Comparison of ENCODE assay signal across 16 cellular contexts in the genomic region with DNA sequence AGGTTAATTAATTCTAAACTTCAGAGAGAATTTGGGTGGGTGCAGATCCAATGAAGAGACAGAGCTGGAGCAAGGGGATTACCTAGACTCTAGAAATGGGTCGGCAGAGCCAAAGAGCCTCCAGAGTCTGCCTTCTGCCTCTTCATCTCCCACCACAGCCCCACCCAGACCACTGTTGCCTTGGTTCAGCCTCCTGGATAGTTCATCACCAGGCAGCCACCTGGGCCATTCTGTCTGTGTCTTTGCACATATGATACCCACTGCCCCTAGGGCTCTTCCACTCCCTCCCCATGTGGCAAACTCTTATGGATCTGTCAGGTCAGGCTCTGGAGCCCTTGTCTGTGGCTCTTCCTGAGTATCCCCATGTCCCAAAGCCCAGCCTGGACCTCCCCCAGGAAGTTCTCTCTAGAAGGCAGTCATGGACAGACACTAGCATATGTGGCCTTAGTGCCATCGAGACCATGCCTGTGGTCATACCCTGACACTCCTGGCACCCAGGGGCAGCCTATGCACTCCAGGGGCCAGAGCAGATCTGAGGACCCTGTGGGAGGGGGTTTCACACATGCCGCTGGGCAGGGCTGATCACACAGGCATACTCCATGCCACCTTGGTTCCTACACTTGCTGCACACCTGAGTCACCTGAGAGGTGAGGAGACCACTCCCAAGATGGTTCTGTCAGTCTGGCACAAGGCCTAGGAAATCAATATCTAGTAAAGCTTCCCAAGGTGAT. TPM values are rescaled to one million over a fixed set of nuclear protein-coding genes. Genes with fewer than 3 reads are reported as not detected.
DNase-seq lines count a peak whose midpoint lies in the region; TF ChIP-seq lines count a peak whose summit lies in the region.
"Had no signal": no experiment of that assay in that cellular context is flagged by ENCODE, and none has a peak within 500 bp of the region (broad histone marks: within the 10 kb centered on the region; RNA-seq: fewer than 3 reads in every experiment).

No MANE protein-coding gene starts in this region.

- peak; percentile 59 for DNase-seq in mesenteric fat pad (ENCODE audit: low spot score)
- DNase-seq in prostate gland (ENCODE audit: low spot score) = no peak
- DNase-seq in activated gamma-delta T cell treated with Interleukin-2 at 50 U/mL for 16 hours = no peak
- DNase-seq in NCI-H1092 treated with DMSO at 0.1 percent for 48 hours (lab: John Stamatoyannopoulos, UW) = no peak
- no peak for DNase-seq in iPS-NIHi7 (ENCODE audit: extremely low spot score)
- DNase-seq: Calu3; CD4-positive, CD25-positive, alpha-beta regulatory T cell; DMS 273 treated with DMSO at 0.1 percent for 48 hours; H7 had no signal

- peak overlapping the region; percentile 53; the same call in 1 of the 2 replicates for H3K4me2 ChIP-seq in BLaER1
- peak overlapping the region in 8 of 11 experiments; percentile 36 to 72 (median 61); a peak in 11 of 22 replicates for H3K4me2 ChIP-seq in BLaER1 treated with 17β-estradiol and CSF1 and Interleukin-3, amounts not matched to agents 10 nM and 100 nM
- H3K4me2 ChIP-seq: A549, GM23338 had no signal

- H3K4me1 ChIP-seq in BLaER1 (peaks cover 18% of the 10 kb centered on the region), prostate gland (replicated peaks) (no peaks in the 10 kb centered on the region)
- H3K4me1 ChIP-seq in BLaER1 treated with 17β-estradiol and CSF1 and Interleukin-3, amounts not matched to agents 10 nM and 100 nM = peaks cover 0 to 18% (median 16%) of the 10 kb centered on the region in 10 experiments; a peak in 17 of 20 replicates
- H3K4me1 ChIP-seq: A549 had no signal

- H3K9ac ChIP-seq in BLaER1 = no peak overlapping the region
- no peak overlapping the region for H3K9ac ChIP-seq in BLaER1 treated with 17β-estradiol and CSF1 and Interleukin-3, amounts not matched to agents 10 nM and 100 nM

- H3K36me3 ChIP-seq in BLaER1 (no peaks in the 10 kb centered on the region), prostate gland (no peaks in the 10 kb centered on the region)
- H3K36me3 ChIP-seq in BLaER1 treated with 17β-estradiol and CSF1 and Interleukin-3, amounts not matched to agents 10 nM and 100 nM = no peaks in the 10 kb centered on the region

- no peak for TF ChIP-seq POLR2A in prostate gland (IDR thresholded peaks at IDR 0.05)

- H3K4me3 ChIP-seq in BLaER1 = no peak overlapping the region
- no peak overlapping the region for H3K4me3 ChIP-seq in BLaER1 treated with 17β-estradiol and CSF1 and Interleukin-3, amounts not matched to agents 10 nM and 100 nM
- H3K4me3 ChIP-seq in prostate gland = no peak overlapping the region
- H3K4me3 ChIP-seq: A549, GM12878, GM23338 had no signal

- H3K9me3 ChIP-seq in BLaER1 = no peaks in the 10 kb centered on the region
- no peaks in the 10 kb centered on the region for H3K9me3 ChIP-seq in BLaER1 treated with 17β-estradiol and CSF1 and Interleukin-3, amounts not matched to agents 10 nM and 100 nM (replicated peaks in 1 of 11)
- H3K9me3 ChIP-seq in prostate gland = no peaks in the 10 kb centered on the region
- H3K9me3 ChIP-seq: A549 had no signal

- peaks cover 16% of the 10 kb centered on the region; the same call in 1 of the 2 replicates for H4K20me1 ChIP-seq in BLaER1
- H4K20me1 ChIP-seq in BLaER1 treated with 17β-estradiol and CSF1 and Interleukin-3, amounts not matched to agents 10 nM and 100 nM = peaks cover 0 to 7% (median 0%) of the 10 kb centered on the region in 11 experiments; a peak in 5 of 22 replicates

- TF ChIP-seq CTCF in prostate gland (IDR thresholded peaks at IDR 0.05) = no peak

- 94% methylated on average over 3 of the region's 3 CpGs for WGBS in prostate gland

- intact Hi-C loops in prostate gland (cut with DNase I) = no loop called here

- peaks cover 11% of the 10 kb centered on the region for H3K27me3 ChIP-seq in BLaER1
- peaks cover 0 to 37% (median 11%) of the 10 kb centered on the region in 11 experiments; a peak in 13 of 22 replicates for H3K27me3 ChIP-seq in BLaER1 treated with 17β-estradiol and CSF1 and Interleukin-3, amounts not matched to agents 10 nM and 100 nM
- no peaks in the 10 kb centered on the region for H3K27me3 ChIP-seq in prostate gland (replicated peaks; ENCODE audit: insufficient read depth)

- H3K27ac ChIP-seq in BLaER1 = no peak overlapping the region
- no peak overlapping the region for H3K27ac ChIP-seq in BLaER1 treated with 17β-estradiol and CSF1 and Interleukin-3, amounts not matched to agents 10 nM and 100 nM
- H3K27ac ChIP-seq in cingulate gyrus (ENCODE audit: low read depth, low read length) = peak overlapping the region; percentile 29
- no peak overlapping the region for H3K27ac ChIP-seq in prostate gland
- H3K27ac ChIP-seq: A549 had no signal

RNA-seq across cellular contexts. Expression of a gene that starts 41.6 kb away (rescaled TPM):
- total RNA-seq in mesenteric fat pad = not detected
- total RNA-seq in prostate gland = 1 to 10 TPM in 1 of 2 donors, under 1 TPM in 1; 0.97 to 3.4 TPM
- total RNA-seq: CD4-positive, CD25-positive, alpha-beta regulatory T cell; Daoy; GM23338; H7 had no signal
